Comparison of ENCODE assay signal across 1 cellular context in genomic region chr5:163569284-163569683, GRCh38.
TF ChIP-seq lines count a peak whose summit lies in the region.

No MANE protein-coding gene starts in this region.

TF ChIP-seq in endothelial cell of umbilical vein, 7 proteins besides CTCF, POLR2A, EP300 and RAD21:
- no peak for TF ChIP-seq MYC (IDR thresholded peaks at IDR 0.05; ENCODE audit: low read depth, low read length)
- no peak for TF ChIP-seq EZH2 (IDR thresholded peaks at IDR 0.05; ENCODE audit: borderline replicate concordance, low read depth, low read length, severe bottlenecking)
- TF ChIP-seq, protein P1, sequence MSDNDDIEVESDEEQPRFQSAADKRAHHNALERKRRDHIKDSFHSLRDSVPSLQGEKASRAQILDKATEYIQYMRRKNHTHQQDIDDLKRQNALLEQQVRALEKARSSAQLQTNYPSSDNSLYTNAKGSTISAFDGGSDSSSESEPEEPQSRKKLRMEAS (IDR thresholded peaks at IDR 0.05; ENCODE audit: insufficient read depth, insufficient read length) = no peak
- no peak for TF ChIP-seq POLR2AphosphoS5 (IDR thresholded peaks at IDR 0.05; ENCODE audit: insufficient read depth, low read depth, low read length)
- no peak for TF ChIP-seq FOS (IDR thresholded peaks at IDR 0.05; ENCODE audit: borderline replicate concordance, insufficient read depth, low read length)
- no peak for TF ChIP-seq GATA2 (IDR thresholded peaks at IDR 0.05; ENCODE audit: insufficient read depth, insufficient read length, low read depth, low read length)
- no peak for TF ChIP-seq JUN (IDR thresholded peaks at IDR 0.05; ENCODE audit: borderline replicate concordance, insufficient read depth, insufficient read length, low read depth)
